14 cellular contexts compared by ENCODE assay signal in the genomic region with DNA sequence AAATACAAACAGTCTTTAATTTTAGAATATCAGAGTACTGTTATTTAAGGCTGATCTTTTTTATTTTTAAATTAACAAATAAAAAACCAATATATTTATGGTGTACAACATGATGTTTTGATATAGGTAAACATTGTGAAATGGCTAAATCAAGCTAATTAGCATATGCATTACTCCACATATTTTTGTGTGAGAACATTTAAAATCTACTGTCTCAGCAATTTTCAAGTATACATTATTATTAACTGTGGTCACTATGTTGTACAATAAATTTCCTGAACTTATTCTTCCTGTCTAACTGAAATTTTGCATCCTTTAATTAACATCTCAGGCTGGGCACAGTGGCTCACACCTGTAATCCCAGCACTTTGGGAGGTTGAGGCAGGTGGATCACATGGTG. TPM values are rescaled to one million over a fixed set of nuclear protein-coding genes. Genes with fewer than 3 reads are reported as not detected.
"Had no signal": no experiment of that assay in that cellular context is flagged by ENCODE, and none has a peak within 500 bp of the region (broad histone marks: within the 10 kb centered on the region; RNA-seq: fewer than 3 reads in every experiment).

No MANE protein-coding gene starts in this region.

RNA-seq across cellular contexts. Expression of gene TPTE, which starts 57.5 kb away (rescaled TPM):
- total RNA-seq: activated B cell treated with CpG ODN at 0.5 μM for 24 hours; activated CD4-positive, alpha-beta memory T cell treated with anti-CD3 and anti-CD28 coated beads for 36 hours; activated CD4-positive, alpha-beta memory T cell treated with anti-CD3 and anti-CD28 coated beads, Interleukin-2, amount 10 ng/mL, durations not matched to agents 7 days and 5 days; activated CD4-positive, alpha-beta T cell treated with anti-CD3 and anti-CD28 coated beads for 36 hours; activated CD4-positive, alpha-beta T cell treated with anti-CD3 and anti-CD28 coated beads, Interleukin-2, amount 10 ng/mL, durations not matched to agents 24 days and 14 days; activated CD4-positive, alpha-beta T cell treated with anti-CD3 and anti-CD28 coated beads, Interleukin-2, amount 10 ng/mL, durations not matched to agents 7 days and 5 days; activated CD8-positive, alpha-beta memory T cell treated with anti-CD3 and anti-CD28 coated beads for 36 hours; activated CD8-positive, alpha-beta memory T cell treated with anti-CD3 and anti-CD28 coated beads, Interleukin-2, amount 10 ng/mL, durations not matched to agents 7 days and 5 days; activated CD8-positive, alpha-beta T cell treated with anti-CD3 and anti-CD28 coated beads for 36 hours; activated CD8-positive, alpha-beta T cell treated with anti-CD3 and anti-CD28 coated beads, Interleukin-2, amount 10 ng/mL, durations not matched to agents 7 days and 5 days; T-helper 1 cell treated with Interleukin-12 subunit alpha and Interleukin-12 subunit beta and Interleukin-4 antibody, amounts not matched to agents 30 ng/mL and 1 ng/mL, for 36 hours; T-helper 17 cell; T-helper 2 cell treated with Interferon-gamma antibody and Interleukin-4, amounts not matched to agents 100 ng/mL and 5 ng/mL, for 36 hours; WTC11 had no signal
